1 cellular context compared by ENCODE assay signal in genomic region chr14:74881425-74882102, GRCh38.
TF ChIP-seq lines count a peak whose summit lies in the region.

Gene DLST, plus strand, starts transcription at chr14:74881916. Its CDS starts 38 bp downstream, at chr14:74881954.

TF ChIP-seq in HepG2, 621 proteins besides CTCF, POLR2A, EP300 and RAD21 (continued from another document and continues in another):
- TF ChIP-seq, protein P1, sequence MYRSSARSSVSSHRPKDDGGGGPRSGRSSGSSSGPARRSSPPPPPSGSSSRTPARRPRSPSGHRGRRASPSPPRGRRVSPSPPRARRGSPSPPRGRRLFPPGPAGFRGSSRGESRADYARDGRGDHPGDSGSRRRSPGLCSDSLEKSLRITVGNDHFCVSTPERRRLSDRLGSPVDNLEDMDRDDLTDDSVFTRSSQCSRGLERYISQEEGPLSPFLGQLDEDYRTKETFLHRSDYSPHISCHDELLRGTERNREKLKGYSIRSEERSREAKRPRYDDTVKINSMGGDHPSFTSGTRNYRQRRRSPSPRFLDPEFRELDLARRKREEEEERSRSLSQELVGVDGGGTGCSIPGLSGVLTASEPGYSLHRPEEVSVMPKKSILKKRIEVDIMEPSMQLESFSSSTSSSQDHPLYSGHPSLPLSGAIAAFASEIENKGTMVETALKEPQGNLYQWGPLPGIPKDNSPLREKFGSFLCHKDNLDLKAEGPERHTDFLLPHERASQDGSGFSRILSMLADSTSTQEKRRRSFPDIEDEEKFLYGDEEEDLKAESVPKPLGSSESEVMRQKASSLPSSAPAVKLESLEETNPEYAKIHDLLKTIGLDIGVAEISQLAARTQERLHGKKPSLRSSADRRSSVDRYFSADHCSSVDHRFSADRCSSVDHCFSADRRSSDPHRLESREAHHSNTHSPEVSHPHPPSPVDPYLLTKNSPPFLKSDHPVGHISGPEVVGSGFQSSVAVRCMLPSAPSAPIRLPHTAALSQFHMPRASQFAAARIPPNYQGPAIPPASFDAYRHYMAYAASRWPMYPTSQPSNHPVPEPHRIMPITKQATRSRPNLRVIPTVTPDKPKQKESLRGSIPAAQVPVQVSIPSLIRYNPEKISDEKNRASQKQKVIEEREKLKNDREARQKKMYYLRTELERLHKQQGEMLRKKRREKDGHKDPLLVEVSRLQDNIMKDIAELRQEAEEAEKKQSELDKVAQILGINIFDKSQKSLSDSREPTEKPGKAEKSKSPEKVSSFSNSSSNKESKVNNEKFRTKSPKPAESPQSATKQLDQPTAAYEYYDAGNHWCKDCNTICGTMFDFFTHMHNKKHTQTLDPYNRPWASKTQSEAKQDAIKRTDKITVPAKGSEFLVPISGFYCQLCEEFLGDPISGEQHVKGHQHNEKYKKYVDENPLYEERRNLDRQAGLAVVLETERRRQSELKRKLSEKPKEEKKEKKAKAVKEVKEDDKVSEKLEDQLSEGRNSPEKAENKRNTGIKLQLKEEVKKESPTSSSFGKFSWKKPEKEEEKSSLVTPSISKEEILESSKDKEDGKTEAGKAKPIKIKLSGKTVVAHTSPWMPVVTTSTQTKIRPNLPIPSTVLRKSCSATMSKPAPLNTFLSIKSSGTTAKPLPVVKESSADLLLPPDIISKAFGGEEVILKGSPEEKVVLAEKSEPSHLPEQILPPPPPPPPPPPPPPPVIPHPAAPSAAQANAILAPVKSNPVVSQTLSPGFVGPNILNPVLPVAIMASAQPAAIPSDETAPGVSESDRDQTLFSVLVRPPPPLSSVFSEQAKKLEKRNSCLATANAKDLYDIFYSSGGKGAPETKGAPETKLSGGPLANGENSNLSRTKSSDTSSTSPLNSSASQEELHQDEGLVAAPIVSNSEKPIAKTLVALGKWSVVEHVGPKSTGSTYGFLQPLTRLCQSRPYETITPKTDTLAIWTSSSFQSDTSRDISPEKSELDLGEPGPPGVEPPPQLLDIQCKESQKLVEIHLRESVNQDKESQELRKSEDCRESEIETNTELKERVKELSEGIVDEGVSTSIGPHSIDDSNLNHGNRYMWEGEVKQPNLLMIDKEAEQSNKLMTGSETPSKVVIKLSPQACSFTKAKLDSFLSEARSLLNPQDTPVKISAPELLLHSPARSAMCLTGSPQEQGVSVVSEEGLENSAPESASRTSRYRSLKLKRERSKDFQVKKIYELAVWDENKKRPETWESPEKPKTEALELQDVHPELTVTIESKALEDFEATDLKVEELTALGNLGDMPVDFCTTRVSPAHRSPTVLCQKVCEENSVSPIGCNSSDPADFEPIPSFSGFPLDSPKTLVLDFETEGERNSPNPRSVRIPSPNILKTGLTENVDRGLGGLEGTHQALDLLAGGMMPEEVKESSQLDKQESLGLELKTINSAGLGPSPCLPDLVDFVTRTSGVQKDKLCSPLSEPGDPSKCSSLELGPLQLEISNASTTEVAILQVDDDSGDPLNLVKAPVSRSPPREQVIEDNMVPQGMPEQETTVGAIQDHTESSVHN (CRISPR knock-in tag; IDR thresholded peaks at IDR 0.05), result no peak
- TF ChIP-seq HDAC2 (CRISPR knock-in tag; IDR thresholded peaks at IDR 0.05) (peak; percentile 62), STAT6 (CRISPR knock-in tag; IDR thresholded peaks at IDR 0.05; ENCODE audit: borderline replicate concordance) (0 out of 2 replicates have a peak, but pooled peaks have one; percentile 41), NR1H2 (CRISPR knock-in tag; IDR thresholded peaks at IDR 0.05; ENCODE audit: borderline replicate concordance, low read depth) (peak; percentile 25; the same call in 1 of the 2 replicates), DDIT3 (CRISPR knock-in tag; IDR thresholded peaks at IDR 0.05) (0 out of 2 replicates have a peak, but pooled peaks have one; percentile 57), ZNF605 (CRISPR knock-in tag; IDR thresholded peaks at IDR 0.05) (peak; percentile 85), RCOR2 (CRISPR knock-in tag; IDR thresholded peaks at IDR 0.05) (peak; percentile 46; the same call in 1 of the 2 replicates), FOXP4 (CRISPR knock-in tag; IDR thresholded peaks at IDR 0.05) (peak; percentile 62; the same call in 1 of the 2 replicates), NAIF1 (CRISPR knock-in tag; IDR thresholded peaks at IDR 0.05; ENCODE audit: borderline replicate concordance) (no peak), EHMT2 (IDR thresholded peaks at IDR 0.05; ENCODE audit: borderline replicate concordance, low read depth, low read length) (no peak), ELF3 (CRISPR knock-in tag; IDR thresholded peaks at IDR 0.05) (peak; percentile 63; the same call in 1 of the 2 replicates), KDM2A (CRISPR knock-in tag; IDR thresholded peaks at IDR 0.05; ENCODE audit: borderline replicate concordance, low read depth) (peak; percentile 93; the same call in 1 of the 2 replicates), NFYB (CRISPR knock-in tag; IDR thresholded peaks at IDR 0.05) (0 out of 2 replicates have a peak, but pooled peaks have one; percentile 16), SALL1 (CRISPR knock-in tag; IDR thresholded peaks at IDR 0.05) (peak; percentile 64), ZNF691 (CRISPR knock-in tag; IDR thresholded peaks at IDR 0.05; ENCODE audit: borderline replicate concordance, low read depth) (no peak), HNF4A (CRISPR knock-in tag; IDR thresholded peaks at IDR 0.05) (peak; percentile 51; the same call in 1 of the 2 replicates), ESRRA (CRISPR knock-in tag; IDR thresholded peaks at IDR 0.05; ENCODE audit: low read depth) (no peak; the same call in 1 of the 2 replicates), ZNF337 (CRISPR knock-in tag; IDR thresholded peaks at IDR 0.05; ENCODE audit: borderline replicate concordance, low read depth) (no peak), MEIS1 (CRISPR knock-in tag; IDR thresholded peaks at IDR 0.05; ENCODE audit: borderline replicate concordance) (no peak), ZNF607 (CRISPR knock-in tag; IDR thresholded peaks at IDR 0.05; ENCODE audit: borderline replicate concordance) (peak; percentile 85; the same call in 1 of the 2 replicates), CCDC6 (CRISPR knock-in tag; IDR thresholded peaks at IDR 0.05) (peak; percentile 43; the same call in 1 of the 2 replicates), ZNF800 (CRISPR knock-in tag; IDR thresholded peaks at IDR 0.05) (peak; percentile 50; the same call in 1 of the 2 replicates), ATM (IDR thresholded peaks at IDR 0.05; ENCODE audit: borderline replicate concordance) (no peak), MAFK (conservative IDR thresholded peaks at IDR 0.05 in 1 of 2, IDR thresholded peaks at IDR 0.05 in 1 of 2; ENCODE audit: low read length in 2 of 2) (no peak)
- TF ChIP-seq, protein P2, sequence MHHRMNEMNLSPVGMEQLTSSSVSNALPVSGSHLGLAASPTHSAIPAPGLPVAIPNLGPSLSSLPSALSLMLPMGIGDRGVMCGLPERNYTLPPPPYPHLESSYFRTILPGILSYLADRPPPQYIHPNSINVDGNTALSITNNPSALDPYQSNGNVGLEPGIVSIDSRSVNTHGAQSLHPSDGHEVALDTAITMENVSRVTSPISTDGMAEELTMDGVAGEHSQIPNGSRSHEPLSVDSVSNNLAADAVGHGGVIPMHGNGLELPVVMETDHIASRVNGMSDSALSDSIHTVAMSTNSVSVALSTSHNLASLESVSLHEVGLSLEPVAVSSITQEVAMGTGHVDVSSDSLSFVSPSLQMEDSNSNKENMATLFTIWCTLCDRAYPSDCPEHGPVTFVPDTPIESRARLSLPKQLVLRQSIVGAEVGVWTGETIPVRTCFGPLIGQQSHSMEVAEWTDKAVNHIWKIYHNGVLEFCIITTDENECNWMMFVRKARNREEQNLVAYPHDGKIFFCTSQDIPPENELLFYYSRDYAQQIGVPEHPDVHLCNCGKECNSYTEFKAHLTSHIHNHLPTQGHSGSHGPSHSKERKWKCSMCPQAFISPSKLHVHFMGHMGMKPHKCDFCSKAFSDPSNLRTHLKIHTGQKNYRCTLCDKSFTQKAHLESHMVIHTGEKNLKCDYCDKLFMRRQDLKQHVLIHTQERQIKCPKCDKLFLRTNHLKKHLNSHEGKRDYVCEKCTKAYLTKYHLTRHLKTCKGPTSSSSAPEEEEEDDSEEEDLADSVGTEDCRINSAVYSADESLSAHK (CRISPR knock-in tag; IDR thresholded peaks at IDR 0.05; ENCODE audit: borderline replicate concordance), result no peak
- TF ChIP-seq, protein P3, sequence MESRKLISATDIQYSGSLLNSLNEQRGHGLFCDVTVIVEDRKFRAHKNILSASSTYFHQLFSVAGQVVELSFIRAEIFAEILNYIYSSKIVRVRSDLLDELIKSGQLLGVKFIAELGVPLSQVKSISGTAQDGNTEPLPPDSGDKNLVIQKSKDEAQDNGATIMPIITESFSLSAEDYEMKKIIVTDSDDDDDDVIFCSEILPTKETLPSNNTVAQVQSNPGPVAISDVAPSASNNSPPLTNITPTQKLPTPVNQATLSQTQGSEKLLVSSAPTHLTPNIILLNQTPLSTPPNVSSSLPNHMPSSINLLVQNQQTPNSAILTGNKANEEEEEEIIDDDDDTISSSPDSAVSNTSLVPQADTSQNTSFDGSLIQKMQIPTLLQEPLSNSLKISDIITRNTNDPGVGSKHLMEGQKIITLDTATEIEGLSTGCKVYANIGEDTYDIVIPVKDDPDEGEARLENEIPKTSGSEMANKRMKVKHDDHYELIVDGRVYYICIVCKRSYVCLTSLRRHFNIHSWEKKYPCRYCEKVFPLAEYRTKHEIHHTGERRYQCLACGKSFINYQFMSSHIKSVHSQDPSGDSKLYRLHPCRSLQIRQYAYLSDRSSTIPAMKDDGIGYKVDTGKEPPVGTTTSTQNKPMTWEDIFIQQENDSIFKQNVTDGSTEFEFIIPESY (CRISPR knock-in tag; IDR thresholded peaks at IDR 0.05), result no peak
- TF ChIP-seq, protein P4, sequence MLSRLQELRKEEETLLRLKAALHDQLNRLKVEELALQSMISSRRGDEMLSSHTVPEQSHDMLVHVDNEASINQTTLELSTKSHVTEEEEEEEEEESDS (CRISPR knock-in tag; IDR thresholded peaks at IDR 0.05; ENCODE audit: borderline replicate concordance), result 0 out of 2 replicates have a peak, but pooled peaks have one; percentile 27
- TF ChIP-seq, protein P5, sequence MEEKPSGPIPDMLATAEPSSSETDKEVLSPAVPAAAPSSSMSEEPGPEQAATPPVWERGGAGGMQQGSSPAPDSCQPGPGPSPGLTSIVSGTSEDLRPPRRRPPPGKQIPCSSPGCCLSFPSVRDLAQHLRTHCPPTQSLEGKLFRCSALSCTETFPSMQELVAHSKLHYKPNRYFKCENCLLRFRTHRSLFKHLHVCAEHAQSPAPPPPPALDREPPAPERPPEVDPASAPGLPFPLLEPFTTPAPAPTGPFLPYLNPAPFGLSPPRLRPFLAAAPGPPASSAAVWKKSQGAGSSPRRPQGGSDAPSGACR (CRISPR knock-in tag; IDR thresholded peaks at IDR 0.05), result 0 out of 2 replicates have a peak, but pooled peaks have one; percentile 69
